In genomic region chr1:43560286-43560685, GRCh38 we compare ENCODE assay signal across 1 cellular context.
TF ChIP-seq lines count a peak whose summit lies in the region.

No MANE protein-coding gene starts in this region.

TF ChIP-seq in HepG2, 621 proteins besides CTCF, POLR2A, EP300 and RAD21:
- TF ChIP-seq JDP2 (CRISPR knock-in tag; IDR thresholded peaks at IDR 0.05; ENCODE audit: borderline replicate concordance) (no peak), E2F1 (CRISPR knock-in tag; IDR thresholded peaks at IDR 0.05) (no peak), NCOR1 (IDR thresholded peaks at IDR 0.05; ENCODE audit: borderline replicate concordance, low read length) (no peak), TERF1 (CRISPR knock-in tag; IDR thresholded peaks at IDR 0.05) (no peak), MNT (IDR thresholded peaks at IDR 0.05) (peak; percentile 61)
